22 cellular contexts compared by ENCODE assay signal in the genomic region with DNA sequence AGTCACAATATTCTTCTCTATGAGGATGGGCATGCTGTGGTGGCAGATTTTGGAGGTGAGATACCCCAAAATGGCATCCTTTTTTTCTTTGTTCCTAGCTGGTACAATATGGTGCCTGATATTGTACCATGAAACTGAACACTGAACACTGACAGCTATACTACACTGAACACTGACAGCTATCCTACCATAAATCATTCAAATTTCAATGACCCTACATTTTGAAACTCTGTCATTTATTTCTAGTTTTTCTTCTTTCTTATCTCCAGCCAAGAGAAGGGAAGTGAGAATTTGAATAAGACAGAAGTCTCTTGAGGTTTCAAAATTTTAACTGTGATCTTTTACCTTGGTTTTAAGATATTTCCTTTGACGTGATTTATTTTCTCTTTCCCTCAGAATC.
"Had no signal": no experiment of that assay in that cellular context is flagged by ENCODE, and none has a peak within 500 bp of the region (broad histone marks: within the 10 kb centered on the region; RNA-seq: fewer than 3 reads in every experiment).

No MANE protein-coding gene starts in this region.

- H3K27me3 Mint-ChIP-seq: effector memory CD8-positive, alpha-beta T cell; memory B cell; type B pancreatic cell had no signal

- H3K9me3 Mint-ChIP-seq: effector memory CD8-positive, alpha-beta T cell; memory B cell; type B pancreatic cell had no signal

- H3K9me3 ChIP-seq: esophagus squamous epithelium, ovary, psoas muscle, sigmoid colon, stomach, testis, tibial artery had no signal

- ATAC-seq: effector memory CD8-positive, alpha-beta T cell; natural killer cell; psoas muscle; right cardiac atrium; stimulated activated effector memory CD8-positive, alpha-beta T cell treated with anti-CD3 and anti-CD28 coated beads, Interleukin-12 subunit alpha, Interleukin-12 subunit beta, amount 100 ng/mL, for 72 hours had no signal

- DNase-seq: cortex of kidney; effector memory CD8-positive, alpha-beta T cell; erythroblast; esophagus squamous epithelium; hypothalamus; natural killer cell; occipital lobe; ovary; posterior cingulate gyrus; psoas muscle; right cardiac atrium; sigmoid colon; stimulated activated CD4-positive, alpha-beta T cell treated with anti-CD3 and anti-CD28 coated beads, Interleukin-2, amount 100 ng/mL, for 24 hours; stimulated activated CD4-positive, alpha-beta T cell treated with anti-CD3 and anti-CD28 coated beads, Interleukin-4, amount 100 ng/mL, for 24 hours; stimulated activated naive CD4-positive, alpha-beta T cell treated with Interleukin-2 at 50 U/mL for 16 hours; stomach; testis; tibial artery had no signal

- H3K4me3 Mint-ChIP-seq: effector memory CD8-positive, alpha-beta T cell; memory B cell; natural killer cell; stimulated activated effector memory CD8-positive, alpha-beta T cell treated with anti-CD3 and anti-CD28 coated beads, Interleukin-12 subunit alpha, Interleukin-12 subunit beta, amount 100 ng/mL, for 72 hours; type B pancreatic cell had no signal

- H3K36me3 Mint-ChIP-seq: memory B cell; natural killer cell; stimulated activated effector memory CD8-positive, alpha-beta T cell treated with anti-CD3 and anti-CD28 coated beads, Interleukin-12 subunit alpha, Interleukin-12 subunit beta, amount 100 ng/mL, for 72 hours; type B pancreatic cell had no signal

- H3K4me3 ChIP-seq: esophagus squamous epithelium, lung, ovary, psoas muscle, sigmoid colon, stomach, testis, tibial artery had no signal

- H3K4me1 Mint-ChIP-seq: natural killer cell; stimulated activated effector memory CD8-positive, alpha-beta T cell treated with anti-CD3 and anti-CD28 coated beads, Interleukin-12 subunit alpha, Interleukin-12 subunit beta, amount 100 ng/mL, for 72 hours had no signal

- H3K27me3 ChIP-seq: esophagus squamous epithelium, ovary, sigmoid colon, stomach, testis, tibial artery had no signal

- H3K4me1 ChIP-seq: esophagus squamous epithelium, psoas muscle, stomach, testis, tibial artery had no signal

- H3K36me3 ChIP-seq: esophagus squamous epithelium, ovary, sigmoid colon, stomach, tibial artery had no signal

- H3K27ac Mint-ChIP-seq: effector memory CD8-positive, alpha-beta T cell; memory B cell; natural killer cell; stimulated activated effector memory CD8-positive, alpha-beta T cell treated with anti-CD3 and anti-CD28 coated beads, Interleukin-12 subunit alpha, Interleukin-12 subunit beta, amount 100 ng/mL, for 72 hours; type B pancreatic cell had no signal

- H3K27ac ChIP-seq: esophagus squamous epithelium, ovary, psoas muscle, sigmoid colon, stomach, testis, tibial artery had no signal
